In genomic region chrX:154762529-154763296, GRCh38 we compare ENCODE assay signal across 8 cellular contexts. TPM values are rescaled to one million over a fixed set of nuclear protein-coding genes. Genes with fewer than 3 reads are reported as not detected.
DNase-seq lines count a peak whose midpoint lies in the region; ATAC-seq and TF ChIP-seq lines count a peak whose summit lies in the region.

Gene DKC1, plus strand, starts transcription at chrX:154762864. Its CDS starts 102 bp downstream, at chrX:154762966.

- ATAC-seq in GM23338: peak; percentile 91
- peak; percentile 91 for ATAC-seq in activated T-helper 17 cell treated with anti-CD3 and anti-CD28 coated beads, Interleukin-2, amount 50 U/mL, for 72 hours (replicated peaks)
- ATAC-seq in natural killer cell treated with Interleukin-12 subunit alpha and Interleukin-12 subunit beta and Interleukin-15 and Interleukin-18, amount 100 ng/mL, for 72 hours: peak; percentile 95 to 96
- ATAC-seq in stimulated activated naive CD8-positive, alpha-beta T cell treated with anti-CD3 and anti-CD28 coated beads, Interleukin-15, Interleukin-2, amounts not matched to agents 100 U/mL and 50 U/mL, for 24 hours: peak; percentile 93

- H3K27me3 Mint-ChIP-seq in GM23338 (ENCODE audit: insufficient read depth, low read depth, poor library complexity): no peaks in the 10 kb centered on the region
- H3K27me3 Mint-ChIP-seq in activated T-helper 17 cell treated with anti-CD3 and anti-CD28 coated beads, Interleukin-2, amount 50 U/mL, for 72 hours: no peaks in the 10 kb centered on the region
- H3K27me3 Mint-ChIP-seq in natural killer cell treated with Interleukin-12 subunit alpha and Interleukin-12 subunit beta and Interleukin-15 and Interleukin-18, amount 100 ng/mL, for 72 hours: peaks cover 0 to 3% of the 10 kb centered on the region in 2 donors

- peaks cover 8% of the 10 kb centered on the region; the same call in 1 of the 2 replicates for H3K4me1 ChIP-seq in GM23338 (ENCODE audit: insufficient read depth)

- H3K9me2 ChIP-seq in GM23338 (ENCODE audit: insufficient read depth): no peaks in the 10 kb centered on the region

- H3K27ac Mint-ChIP-seq in GM23338: peak within 1 kb of the TSS; percentile 96
- H3K27ac Mint-ChIP-seq in activated T-helper 17 cell treated with anti-CD3 and anti-CD28 coated beads, Interleukin-2, amount 50 U/mL, for 72 hours: peak within 1 kb of the TSS; percentile 83
- H3K27ac Mint-ChIP-seq in natural killer cell treated with Interleukin-12 subunit alpha and Interleukin-12 subunit beta and Interleukin-15 and Interleukin-18, amount 100 ng/mL, for 72 hours: peak within 1 kb of the TSS; percentile 86 to 89

- peak within 1 kb of the TSS; percentile 98 for H3K27ac ChIP-seq in GM23338 (ENCODE audit: low read depth)

- DNase-seq in EH (ENCODE audit: low read depth): peak; percentile 95
- DNase-seq in GM23338 (ENCODE audit: low spot score): peak; percentile 92
- DNase-seq in LHCN-M2 (ENCODE audit: low read depth): peak; percentile 90
- peak; percentile 98 for DNase-seq in RPMI8226
- peak; percentile 92 for DNase-seq in fibroblast of peridontal ligament (ENCODE audit: extremely low read depth)
- peak; percentile 97 for DNase-seq in natural killer cell treated with Interleukin-12 subunit alpha and Interleukin-12 subunit beta and Interleukin-15 and Interleukin-18, amount 100 ng/mL, for 72 hours (ENCODE audit: low spot score)
- DNase-seq in stimulated activated naive CD8-positive, alpha-beta T cell treated with anti-CD3 and anti-CD28 coated beads, Interleukin-15, Interleukin-2, amounts not matched to agents 100 U/mL and 50 U/mL, for 24 hours: peak; percentile 95

- H4K20me1 ChIP-seq in GM23338 (replicated peaks; ENCODE audit: insufficient read depth): peaks cover 4% of the 10 kb centered on the region; the same call in 1 of the 2 replicates

- peak within 1 kb of the TSS; percentile 73 for H3K4me3 ChIP-seq in GM23338

- H3K79me2 ChIP-seq in GM23338 (replicated peaks; ENCODE audit: insufficient read depth): peaks cover 35% of the 10 kb centered on the region

- H3K27me3 ChIP-seq in GM23338 (ENCODE audit: insufficient read depth): no peaks in the 10 kb centered on the region

- H3K9me3 Mint-ChIP-seq in GM23338: no peaks in the 10 kb centered on the region
- no peaks in the 10 kb centered on the region for H3K9me3 Mint-ChIP-seq in activated T-helper 17 cell treated with anti-CD3 and anti-CD28 coated beads, Interleukin-2, amount 50 U/mL, for 72 hours
- H3K9me3 Mint-ChIP-seq in natural killer cell treated with Interleukin-12 subunit alpha and Interleukin-12 subunit beta and Interleukin-15 and Interleukin-18, amount 100 ng/mL, for 72 hours: no peaks in the 10 kb centered on the region

- H3K4me3 Mint-ChIP-seq in GM23338: peak within 1 kb of the TSS; percentile 87
- peak within 1 kb of the TSS; percentile 86 for H3K4me3 Mint-ChIP-seq in activated T-helper 17 cell treated with anti-CD3 and anti-CD28 coated beads, Interleukin-2, amount 50 U/mL, for 72 hours
- H3K4me3 Mint-ChIP-seq in natural killer cell treated with Interleukin-12 subunit alpha and Interleukin-12 subunit beta and Interleukin-15 and Interleukin-18, amount 100 ng/mL, for 72 hours: peak within 1 kb of the TSS; percentile 83

- peaks cover 40% of the 10 kb centered on the region for H3K36me3 Mint-ChIP-seq in GM23338 (ENCODE audit: low read depth)
- H3K36me3 Mint-ChIP-seq in activated T-helper 17 cell treated with anti-CD3 and anti-CD28 coated beads, Interleukin-2, amount 50 U/mL, for 72 hours (ENCODE audit: low read depth): peaks cover 42% of the 10 kb centered on the region
- H3K36me3 Mint-ChIP-seq in natural killer cell treated with Interleukin-12 subunit alpha and Interleukin-12 subunit beta and Interleukin-15 and Interleukin-18, amount 100 ng/mL, for 72 hours: peaks cover 15% of the 10 kb centered on the region

- peak within 1 kb of the TSS; percentile 82 for H3K4me2 ChIP-seq in GM23338

- H2AFZ ChIP-seq in GM23338: no peak within 1 kb of the TSS

- H3F3A ChIP-seq in GM23338 (replicated peaks; ENCODE audit: low read depth): no peaks in the 10 kb centered on the region

- no peak for TF ChIP-seq CTCF in GM23338 (conservative IDR thresholded peaks at IDR 0.05; ENCODE audit: low read depth in 2 of 2)

- H3K4me1 Mint-ChIP-seq in GM23338: peaks cover 10% of the 10 kb centered on the region; the same call in 1 of the 3 replicates
- peaks cover 5% of the 10 kb centered on the region for H3K4me1 Mint-ChIP-seq in activated T-helper 17 cell treated with anti-CD3 and anti-CD28 coated beads, Interleukin-2, amount 50 U/mL, for 72 hours
- peaks cover 9 to 10% of the 10 kb centered on the region in 2 donors for H3K4me1 Mint-ChIP-seq in natural killer cell treated with Interleukin-12 subunit alpha and Interleukin-12 subunit beta and Interleukin-15 and Interleukin-18, amount 100 ng/mL, for 72 hours (ENCODE audit: low read depth in 2 of 2)

- peaks cover 31% of the 10 kb centered on the region; the same call in 1 of the 2 replicates for H3K36me3 ChIP-seq in GM23338 (ENCODE audit: insufficient read depth)

TF ChIP-seq in GM23338, 12 proteins besides CTCF, POLR2A, EP300 and RAD21 (continues in another document):
- no peak for TF ChIP-seq REST (IDR thresholded peaks at IDR 0.05; ENCODE audit: unreplicated experiment)
- TF ChIP-seq EZH2 (IDR thresholded peaks at IDR 0.05; ENCODE audit: low read depth, unreplicated experiment): no peak
- no peak for TF ChIP-seq STAT1 (IDR thresholded peaks at IDR 0.05; ENCODE audit: unreplicated experiment)
- peak; percentile 77 for TF ChIP-seq POLR2AphosphoS5 (IDR thresholded peaks at IDR 0.05; ENCODE audit: low read depth)
- TF ChIP-seq EZH2phosphoT487 (IDR thresholded peaks at IDR 0.05; ENCODE audit: unreplicated experiment): no peak
- no peak for TF ChIP-seq JUNB (IDR thresholded peaks at IDR 0.05; ENCODE audit: unreplicated experiment)
- no peak for TF ChIP-seq ZNF331 (CRISPR knock-in tag; IDR thresholded peaks at IDR 0.05; ENCODE audit: low read depth)
- TF ChIP-seq CREB1 (CRISPR knock-in tag; IDR thresholded peaks at IDR 0.05; ENCODE audit: low read depth): no peak
- TF ChIP-seq ETS1 (IDR thresholded peaks at IDR 0.05): 0 out of 2 replicates have a peak, but pooled peaks have one; percentile 10

RNA-seq across cellular contexts. Expression of gene DKC1, which starts in this region (rescaled TPM):
- total RNA-seq in GM23338 (2014; rRNA removed; shearing (Covaris generic)): 101 and 120 TPM in 2 replicates
- 154 and 165 TPM in 2 replicates for polyA plus RNA-seq in GM23338 (2016; fragmentation: Nextera tagmentation; extraction: Ambion mirVana)
- 40.5 and 46.2 TPM in 2 replicates for total RNA-seq in LHCN-M2 (2014; rRNA removed)
- polyA plus RNA-seq in LHCN-M2 (2012): 33.2 TPM
- total RNA-seq in activated T-helper 17 cell treated with anti-CD3 and anti-CD28 coated beads, Interleukin-2, amount 50 U/mL, for 72 hours: 100 to 1,000 TPM in 1 of 2 donors, 10 to 100 TPM in 1; 72.8 to 142 TPM
- 100 to 1,000 TPM in 1 of 2 donors, 10 to 100 TPM in 1; 91.6 to 173 TPM for total RNA-seq in natural killer cell treated with Interleukin-12 subunit alpha and Interleukin-12 subunit beta and Interleukin-15 and Interleukin-18, amount 100 ng/mL, for 72 hours

Comparison
In these comparisons a context has a peak if more than half of its experiments do, and no peak if none do; other contexts are left out.
1. Peak in every context shown above with its lines: DNase-seq, ATAC-seq, H3K4me3 ChIP-seq and H3K27ac ChIP-seq.